In genomic region chr9:122111413-122112085, GRCh38 we compare ENCODE assay signal across 2 cellular contexts.
A peak's percentile ranks its signal among the peaks of the same experiment; 100 is the strongest.
TF ChIP-seq lines count a peak whose summit lies in the region.

No MANE protein-coding gene starts in this region.

TF ChIP-seq in A549, 52 proteins besides CTCF, POLR2A, EP300 and RAD21:
- no peak for TF ChIP-seq PHF8 (IDR thresholded peaks at IDR 0.05; ENCODE audit: borderline replicate concordance, low read depth)
- no peak for TF ChIP-seq FOXS1 (CRISPR knock-in tag; IDR thresholded peaks at IDR 0.05)
- TF ChIP-seq RFX5 (IDR thresholded peaks at IDR 0.05) = no peak
- TF ChIP-seq, protein P1, sequence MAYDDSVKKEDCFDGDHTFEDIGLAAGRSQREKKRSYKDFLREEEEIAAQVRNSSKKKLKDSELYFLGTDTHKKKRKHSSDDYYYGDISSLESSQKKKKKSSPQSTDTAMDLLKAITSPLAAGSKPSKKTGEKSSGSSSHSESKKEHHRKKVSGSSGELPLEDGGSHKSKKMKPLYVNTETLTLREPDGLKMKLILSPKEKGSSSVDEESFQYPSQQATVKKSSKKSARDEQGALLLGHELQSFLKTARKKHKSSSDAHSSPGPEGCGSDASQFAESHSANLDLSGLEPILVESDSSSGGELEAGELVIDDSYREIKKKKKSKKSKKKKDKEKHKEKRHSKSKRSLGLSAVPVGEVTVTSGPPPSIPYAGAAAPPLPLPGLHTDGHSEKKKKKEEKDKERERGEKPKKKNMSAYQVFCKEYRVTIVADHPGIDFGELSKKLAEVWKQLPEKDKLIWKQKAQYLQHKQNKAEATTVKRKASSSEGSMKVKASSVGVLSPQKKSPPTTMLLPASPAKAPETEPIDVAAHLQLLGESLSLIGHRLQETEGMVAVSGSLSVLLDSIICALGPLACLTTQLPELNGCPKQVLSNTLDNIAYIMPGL (CRISPR knock-in tag; IDR thresholded peaks at IDR 0.05; ENCODE audit: borderline replicate concordance) = no peak
- TF ChIP-seq ZNF302 (CRISPR knock-in tag; IDR thresholded peaks at IDR 0.05) = no peak
- TF ChIP-seq SREBF2 (IDR thresholded peaks at IDR 0.05) = no peak
- TF ChIP-seq, protein P2, sequence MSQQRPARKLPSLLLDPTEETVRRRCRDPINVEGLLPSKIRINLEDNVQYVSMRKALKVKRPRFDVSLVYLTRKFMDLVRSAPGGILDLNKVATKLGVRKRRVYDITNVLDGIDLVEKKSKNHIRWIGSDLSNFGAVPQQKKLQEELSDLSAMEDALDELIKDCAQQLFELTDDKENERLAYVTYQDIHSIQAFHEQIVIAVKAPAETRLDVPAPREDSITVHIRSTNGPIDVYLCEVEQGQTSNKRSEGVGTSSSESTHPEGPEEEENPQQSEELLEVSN (IDR thresholded peaks at IDR 0.05; ENCODE audit: borderline replicate concordance, low read depth) = no peak
- peak; percentile 45 for TF ChIP-seq MAFK (IDR thresholded peaks at IDR 0.05; ENCODE audit: partially characterized antibody)

TF ChIP-seq in IMR-90, 13 proteins besides CTCF, POLR2A, EP300 and RAD21:
- TF ChIP-seq BHLHE40 (IDR thresholded peaks at IDR 0.05; ENCODE audit: low read depth, low read length) (no peak), MAFK (IDR thresholded peaks at IDR 0.05; ENCODE audit: low read depth, low read length) (peak; percentile 53; the same call in 1 of the 2 replicates)
TF ChIP-seq in IMR-90: peak in this region for 1.
